1 cellular context compared by ENCODE assay signal in the genomic region with DNA sequence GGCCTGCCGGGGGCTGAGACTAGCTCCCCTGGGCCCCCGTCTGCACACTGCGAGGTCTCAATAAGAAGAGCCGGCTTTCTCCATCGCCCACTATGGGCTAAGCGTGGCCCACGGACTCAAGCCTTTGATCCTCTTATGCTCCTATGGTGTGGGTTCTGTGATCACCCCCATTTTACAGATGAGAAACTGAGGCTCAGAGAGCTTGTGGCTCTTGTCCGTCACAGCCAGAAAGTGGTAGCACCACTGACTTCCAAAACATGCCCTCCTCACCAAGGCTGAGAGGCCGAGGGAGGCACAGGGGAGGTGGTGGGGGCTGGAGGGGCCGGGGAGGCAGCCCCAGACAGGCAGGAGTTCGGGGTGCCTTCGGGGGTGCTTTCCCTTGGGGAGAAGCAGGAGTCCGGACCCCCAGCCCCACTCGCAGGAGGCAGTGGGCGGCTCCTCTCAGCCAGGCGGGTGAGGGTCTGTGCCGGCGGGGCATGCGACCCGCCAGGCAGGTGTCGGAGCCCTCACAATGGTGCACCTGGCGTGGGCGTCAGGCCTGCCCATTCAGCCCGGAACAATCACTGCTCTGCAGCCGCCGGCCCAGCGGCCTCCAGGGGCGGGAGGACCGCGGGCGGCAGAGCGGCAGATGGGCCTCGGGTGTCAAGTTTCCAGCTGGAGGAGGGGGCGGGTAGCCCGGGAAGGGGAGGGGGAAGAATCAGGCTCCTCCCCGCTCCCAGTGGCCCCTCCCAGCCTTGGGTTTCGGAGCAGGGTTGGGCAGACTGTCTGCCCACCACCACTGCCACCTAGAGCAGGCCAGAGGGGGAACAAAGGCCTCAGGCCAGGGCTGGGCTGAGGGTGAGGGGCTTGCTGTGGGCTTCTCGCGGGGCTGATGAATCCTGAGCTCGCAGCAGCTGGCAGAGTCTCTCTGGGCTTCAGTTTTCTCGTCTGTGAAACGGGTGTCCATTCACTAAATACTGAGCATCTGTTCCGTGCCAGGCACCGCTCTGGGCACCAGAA.
A peak's percentile ranks its signal among the peaks of the same experiment; 100 is the strongest.
TF ChIP-seq lines count a peak whose summit lies in the region.

No MANE protein-coding gene starts in this region.

TF ChIP-seq in HEK293, 187 proteins besides CTCF, POLR2A, EP300 and RAD21 (continued from another document):
- TF ChIP-seq ZBTB6 (tag by site-specific recombination; IDR thresholded peaks at IDR 0.05) (no peak), ZNF341 (tag by site-specific recombination; IDR thresholded peaks at IDR 0.05; ENCODE audit: low read depth) (peak; percentile 90), TCF7L2 (IDR thresholded peaks at IDR 0.05; ENCODE audit: borderline replicate concordance, low read depth, low read length) (no peak), PRDM10 (tag by site-specific recombination; IDR thresholded peaks at IDR 0.05) (peak; percentile 41; the same call in 1 of the 2 replicates), FEZF1 (tag by site-specific recombination; IDR thresholded peaks at IDR 0.05) (no peak), ZNF548 (tag by site-specific recombination; IDR thresholded peaks at IDR 0.05) (peak; percentile 96), ZNF362 (tag by site-specific recombination; IDR thresholded peaks at IDR 0.05) (no peak), ZNF677 (tag by site-specific recombination; IDR thresholded peaks at IDR 0.05) (no peak), ZNF768 (tag by site-specific recombination; IDR thresholded peaks at IDR 0.05) (no peak), GLIS2 (tag by site-specific recombination; IDR thresholded peaks at IDR 0.05) (peak; percentile 69), ZNF239 (tag by site-specific recombination; IDR thresholded peaks at IDR 0.05) (no peak), ZNF596 (tag by site-specific recombination; IDR thresholded peaks at IDR 0.05) (no peak), ZFP3 (tag by site-specific recombination; IDR thresholded peaks at IDR 0.05; ENCODE audit: low read depth) (no peak)
- TF ChIP-seq, protein P1, sequence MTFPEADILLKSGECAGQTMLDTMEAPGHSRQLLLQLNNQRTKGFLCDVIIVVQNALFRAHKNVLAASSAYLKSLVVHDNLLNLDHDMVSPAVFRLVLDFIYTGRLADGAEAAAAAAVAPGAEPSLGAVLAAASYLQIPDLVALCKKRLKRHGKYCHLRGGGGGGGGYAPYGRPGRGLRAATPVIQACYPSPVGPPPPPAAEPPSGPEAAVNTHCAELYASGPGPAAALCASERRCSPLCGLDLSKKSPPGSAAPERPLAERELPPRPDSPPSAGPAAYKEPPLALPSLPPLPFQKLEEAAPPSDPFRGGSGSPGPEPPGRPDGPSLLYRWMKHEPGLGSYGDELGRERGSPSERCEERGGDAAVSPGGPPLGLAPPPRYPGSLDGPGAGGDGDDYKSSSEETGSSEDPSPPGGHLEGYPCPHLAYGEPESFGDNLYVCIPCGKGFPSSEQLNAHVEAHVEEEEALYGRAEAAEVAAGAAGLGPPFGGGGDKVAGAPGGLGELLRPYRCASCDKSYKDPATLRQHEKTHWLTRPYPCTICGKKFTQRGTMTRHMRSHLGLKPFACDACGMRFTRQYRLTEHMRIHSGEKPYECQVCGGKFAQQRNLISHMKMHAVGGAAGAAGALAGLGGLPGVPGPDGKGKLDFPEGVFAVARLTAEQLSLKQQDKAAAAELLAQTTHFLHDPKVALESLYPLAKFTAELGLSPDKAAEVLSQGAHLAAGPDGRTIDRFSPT (tag by site-specific recombination; IDR thresholded peaks at IDR 0.05), result peak; percentile 77; the same call in 1 of the 2 replicates
- TF ChIP-seq, protein P2, sequence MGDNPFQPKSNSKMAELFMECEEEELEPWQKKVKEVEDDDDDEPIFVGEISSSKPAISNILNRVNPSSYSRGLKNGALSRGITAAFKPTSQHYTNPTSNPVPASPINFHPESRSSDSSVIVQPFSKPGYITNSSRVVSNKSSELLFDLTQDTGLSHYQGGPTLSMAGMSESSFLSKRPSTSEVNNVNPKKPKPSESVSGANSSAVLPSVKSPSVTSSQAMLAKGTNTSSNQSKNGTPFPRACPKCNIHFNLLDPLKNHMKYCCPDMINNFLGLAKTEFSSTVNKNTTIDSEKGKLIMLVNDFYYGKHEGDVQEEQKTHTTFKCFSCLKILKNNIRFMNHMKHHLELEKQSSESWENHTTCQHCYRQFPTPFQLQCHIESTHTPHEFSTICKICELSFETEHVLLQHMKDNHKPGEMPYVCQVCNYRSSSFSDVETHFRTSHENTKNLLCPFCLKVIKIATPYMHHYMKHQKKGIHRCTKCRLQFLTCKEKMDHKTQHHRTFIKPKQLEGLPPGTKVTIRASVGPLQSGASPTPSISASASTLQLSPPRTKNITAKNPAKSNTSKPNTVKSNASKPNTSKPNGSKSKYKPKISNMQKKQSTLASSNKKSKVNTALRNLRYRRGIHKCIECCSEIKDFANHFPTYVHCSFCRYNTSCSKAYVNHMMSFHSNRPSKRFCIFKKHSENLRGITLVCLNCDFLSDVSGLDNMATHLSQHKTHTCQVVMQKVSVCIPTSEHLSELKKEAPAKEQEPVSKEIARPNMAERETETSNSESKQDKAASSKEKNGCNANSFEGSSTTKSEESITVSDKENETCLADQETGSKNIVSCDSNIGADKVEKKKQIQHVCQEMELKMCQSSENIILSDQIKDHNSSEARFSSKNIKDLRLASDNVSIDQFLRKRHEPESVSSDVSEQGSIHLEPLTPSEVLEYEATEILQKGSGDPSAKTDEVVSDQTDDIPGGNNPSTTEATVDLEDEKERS (tag by site-specific recombination; IDR thresholded peaks at IDR 0.05), result no peak
- TF ChIP-seq, protein P3, sequence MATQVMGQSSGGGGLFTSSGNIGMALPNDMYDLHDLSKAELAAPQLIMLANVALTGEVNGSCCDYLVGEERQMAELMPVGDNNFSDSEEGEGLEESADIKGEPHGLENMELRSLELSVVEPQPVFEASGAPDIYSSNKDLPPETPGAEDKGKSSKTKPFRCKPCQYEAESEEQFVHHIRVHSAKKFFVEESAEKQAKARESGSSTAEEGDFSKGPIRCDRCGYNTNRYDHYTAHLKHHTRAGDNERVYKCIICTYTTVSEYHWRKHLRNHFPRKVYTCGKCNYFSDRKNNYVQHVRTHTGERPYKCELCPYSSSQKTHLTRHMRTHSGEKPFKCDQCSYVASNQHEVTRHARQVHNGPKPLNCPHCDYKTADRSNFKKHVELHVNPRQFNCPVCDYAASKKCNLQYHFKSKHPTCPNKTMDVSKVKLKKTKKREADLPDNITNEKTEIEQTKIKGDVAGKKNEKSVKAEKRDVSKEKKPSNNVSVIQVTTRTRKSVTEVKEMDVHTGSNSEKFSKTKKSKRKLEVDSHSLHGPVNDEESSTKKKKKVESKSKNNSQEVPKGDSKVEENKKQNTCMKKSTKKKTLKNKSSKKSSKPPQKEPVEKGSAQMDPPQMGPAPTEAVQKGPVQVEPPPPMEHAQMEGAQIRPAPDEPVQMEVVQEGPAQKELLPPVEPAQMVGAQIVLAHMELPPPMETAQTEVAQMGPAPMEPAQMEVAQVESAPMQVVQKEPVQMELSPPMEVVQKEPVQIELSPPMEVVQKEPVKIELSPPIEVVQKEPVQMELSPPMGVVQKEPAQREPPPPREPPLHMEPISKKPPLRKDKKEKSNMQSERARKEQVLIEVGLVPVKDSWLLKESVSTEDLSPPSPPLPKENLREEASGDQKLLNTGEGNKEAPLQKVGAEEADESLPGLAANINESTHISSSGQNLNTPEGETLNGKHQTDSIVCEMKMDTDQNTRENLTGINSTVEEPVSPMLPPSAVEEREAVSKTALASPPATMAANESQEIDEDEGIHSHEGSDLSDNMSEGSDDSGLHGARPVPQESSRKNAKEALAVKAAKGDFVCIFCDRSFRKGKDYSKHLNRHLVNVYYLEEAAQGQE (tag by site-specific recombination; IDR thresholded peaks at IDR 0.05), result no peak
